10 cellular contexts compared by ENCODE assay signal in genomic region chr12:20798561-20798960, GRCh38. TPM values are rescaled to one million over a fixed set of nuclear protein-coding genes. Genes with fewer than 3 reads are reported as not detected.
A peak's percentile ranks its signal among the peaks of the same experiment; 100 is the strongest.
DNase-seq lines count a peak whose midpoint lies in the region; ATAC-seq, FAIRE-seq and TF ChIP-seq lines count a peak whose summit lies in the region.
"Had no signal": no experiment of that assay in that cellular context is flagged by ENCODE, and none has a peak within 500 bp of the region (broad histone marks: within the 10 kb centered on the region; RNA-seq: fewer than 3 reads in every experiment).

No MANE protein-coding gene starts in this region.

- no TSS peak for BruUV-seq in GM12878 (replicated peaks; lab: Mats Ljungman, UMichigan)

- in situ Hi-C loops in GM12878 (cut with MboI) = no loop called here

- no peaks in the 10 kb centered on the region for H4K20me1 ChIP-seq in GM12878 (ENCODE audit: control insufficient read depth, insufficient read depth)

- no peaks in the 10 kb centered on the region for H3K4me1 Mint-ChIP-seq in activated CD8-positive, alpha-beta T cell treated with anti-CD3 and anti-CD28 coated beads, Interleukin-2, amount 10 ng/mL, durations not matched to agents 7 days and 5 days (ENCODE audit: low read depth)

- H3K27ac Mint-ChIP-seq in activated CD8-positive, alpha-beta T cell treated with anti-CD3 and anti-CD28 coated beads, Interleukin-2, amount 10 ng/mL, durations not matched to agents 7 days and 5 days = no peak overlapping the region
- H3K27ac Mint-ChIP-seq: T-helper 1 cell treated with Interleukin-12 subunit alpha and Interleukin-12 subunit beta and Interleukin-4 antibody, amounts not matched to agents 30 μg/mL and 1 μg/mL, for 36 hours had no signal

- RAD21 ChIA-PET in GM12878 (lab: Charles Lee; ENCODE audit: unreplicated experiment) = no interaction called here

- no peak overlapping the region for H3K4me3 ChIP-seq in AG09309 (ENCODE audit: control insufficient read depth, low read depth, low read length)
- H3K4me3 ChIP-seq in LNCaP clone FGC (ENCODE audit: low read depth, low read length) = no peak overlapping the region
- H3K4me3 ChIP-seq in GM12878 = no peak overlapping the region
- no peak overlapping the region for H3K4me3 ChIP-seq in kidney epithelial cell (ENCODE audit: low read depth, low read length)

- TF ChIP-seq EP300 in GM12878 (IDR thresholded peaks at IDR 0.05; ENCODE audit: borderline replicate concordance in 1 of 2, control insufficient read depth in 1 of 2, low read depth in 2 of 2, low read length in 2 of 2) = no peak

- TF ChIP-seq CTCF in AG09309 (IDR thresholded peaks at IDR 0.05; ENCODE audit: control insufficient read depth, insufficient read depth, low read depth, low read length, missing control alignments) (peak; percentile 4), LNCaP clone FGC (IDR thresholded peaks at IDR 0.05; ENCODE audit: control insufficient read depth, extremely low read depth, insufficient read depth) (peak; percentile 69), GM12878 (IDR thresholded peaks at IDR 0.05 in 2 of 3, conservative IDR thresholded peaks at IDR 0.05 in 1 of 3; ENCODE audit: control insufficient read depth in 2 of 3, extremely low read depth in 1 of 3, insufficient read depth in 1 of 3, low read depth in 3 of 3, low read length in 3 of 3) (peak in 1 of 3 experiments; percentile 40; a peak in 2 of 6 replicates), kidney epithelial cell (IDR thresholded peaks at IDR 0.05; ENCODE audit: insufficient read depth, low read length, poor library complexity, severe bottlenecking) (peak; percentile 43)

- CTCF ChIA-PET in GM12878 (lab: Yijun Ruan, JAX) = interaction anchor here (1.4 kb wide), 1 partner anchor 151 kb away, joined by 3 read pairs; no protein-coding TSS in a partner anchor
- CTCF ChIA-PET in activated CD8-positive, alpha-beta T cell treated with anti-CD3 and anti-CD28 coated beads, Interleukin-2, amount 10 ng/mL, durations not matched to agents 7 days and 5 days (lab: Charles Lee) = no interaction called here

- H3K27ac ChIP-seq in GM12878 (ENCODE audit: control insufficient read depth, insufficient read depth) = no peak overlapping the region

- no peak for FAIRE-seq in GM12878 (lab: Jason Lieb, UNC)
- FAIRE-seq: endometrium had no signal

- DNase-seq in AG09309 (ENCODE audit: low read depth) (no peak), LNCaP clone FGC (ENCODE audit: low read depth) (peak; percentile 42), GM12878 (ENCODE audit: low read depth, low spot score) (no peak), kidney epithelial cell (ENCODE audit: low read depth) (no peak), germinal center (ENCODE audit: low spot score) (no peak)
- no peak for DNase-seq in activated CD8-positive, alpha-beta T cell treated with anti-CD3 and anti-CD28 coated beads, Interleukin-2, amount 10 ng/mL, durations not matched to agents 7 days and 5 days
- DNase-seq in activated naive CD4-positive, alpha-beta T cell treated with Interleukin-2 at 50 U/mL for 16 hours = no peak

- H3K4me2 ChIP-seq in GM12878 (ENCODE audit: control insufficient read depth, insufficient read depth) = no peak overlapping the region

- SMC1A ChIA-PET in GM12878 (lab: Charles Lee; ENCODE audit: uncharacterized antibody, unreplicated experiment) = interaction anchor here (1.4 kb wide), 1 partner anchor 45 kb away, joined by 3 read pairs; no protein-coding TSS in a partner anchor

- no peak for TF ChIP-seq POLR2A in GM12878 (IDR thresholded peaks at IDR 0.05; ENCODE audit: low read depth, low read length)

- peak; percentile 63; the same call in 2 of the 3 replicates for ATAC-seq in GM12878
- ATAC-seq in activated CD8-positive, alpha-beta T cell treated with anti-CD3 and anti-CD28 coated beads, Interleukin-2, amount 10 ng/mL, durations not matched to agents 7 days and 5 days = no peak
- no peak for ATAC-seq in HG03342 (IDR thresholded peaks at IDR 0.05; ENCODE audit: unreplicated experiment)

- no peaks in the 10 kb centered on the region for H3K79me2 ChIP-seq in GM12878 (ENCODE audit: control insufficient read depth, insufficient read depth, low read length)

- intact Hi-C loops in GM12878 (cut with micrococcal nuclease; ENCODE audit: unreplicated experiment) = loop anchor here (5.0 kb wide), 2 partner anchors 151 to 336 kb away; no protein-coding TSS in a partner anchor

- H3K4me1 ChIP-seq in GM12878 (ENCODE audit: control insufficient read depth, insufficient read depth, low read length) = no peaks in the 10 kb centered on the region

- no peak overlapping the region for H3K4me3 Mint-ChIP-seq in activated CD8-positive, alpha-beta T cell treated with anti-CD3 and anti-CD28 coated beads, Interleukin-2, amount 10 ng/mL, durations not matched to agents 7 days and 5 days
- H3K4me3 Mint-ChIP-seq: T-helper 1 cell treated with Interleukin-12 subunit alpha and Interleukin-12 subunit beta and Interleukin-4 antibody, amounts not matched to agents 30 μg/mL and 1 μg/mL, for 36 hours had no signal

- TF ChIP-seq RAD21 in GM12878 (IDR thresholded peaks at IDR 0.05; ENCODE audit: insufficient read depth, low read depth, low read length) = peak; percentile 47; the same call in 1 of the 2 replicates

- no peaks in the 10 kb centered on the region for H3K27me3 Mint-ChIP-seq in activated CD8-positive, alpha-beta T cell treated with anti-CD3 and anti-CD28 coated beads, Interleukin-2, amount 10 ng/mL, durations not matched to agents 7 days and 5 days (ENCODE audit: low read depth)

- POLR2A ChIA-PET in GM12878 (lab: Charles Lee) = no interaction called here
- POLR2A ChIA-PET in activated CD8-positive, alpha-beta T cell treated with anti-CD3 and anti-CD28 coated beads, Interleukin-2, amount 10 ng/mL, durations not matched to agents 7 days and 5 days (lab: Charles Lee) = no interaction called here

- H3K36me3 ChIP-seq in GM12878 (ENCODE audit: control insufficient read depth in 2 of 2, insufficient read depth in 2 of 2, low read length in 1 of 2) (no peaks in the 10 kb centered on the region), kidney epithelial cell (ENCODE audit: control insufficient read depth, insufficient read depth, low read length) (no peaks in the 10 kb centered on the region)

- WGBS in GM12878 (ENCODE audit: insufficient coverage, insufficient replicate concordance, low lambda C conversion rate, missing lambda C conversion rate) = 0% methylated on average over 1 of the region's 1 CpG

- H2AFZ ChIP-seq in GM12878 (ENCODE audit: control insufficient read depth, low read depth, low read length) = no peak overlapping the region

- no peak overlapping the region for H3K9ac ChIP-seq in GM12878 (ENCODE audit: control insufficient read depth, insufficient read depth, low read length)

- H3K9me3 ChIP-seq in GM12878 (replicated peaks; ENCODE audit: control insufficient read depth, insufficient read depth, low read length) = no peaks in the 10 kb centered on the region

- H3K9me3 Mint-ChIP-seq in activated CD8-positive, alpha-beta T cell treated with anti-CD3 and anti-CD28 coated beads, Interleukin-2, amount 10 ng/mL, durations not matched to agents 7 days and 5 days (ENCODE audit: insufficient read depth) = no peaks in the 10 kb centered on the region
- H3K9me3 Mint-ChIP-seq: T-helper 1 cell treated with Interleukin-12 subunit alpha and Interleukin-12 subunit beta and Interleukin-4 antibody, amounts not matched to agents 30 μg/mL and 1 μg/mL, for 36 hours had no signal

- no peaks in the 10 kb centered on the region for H3K36me3 Mint-ChIP-seq in activated CD8-positive, alpha-beta T cell treated with anti-CD3 and anti-CD28 coated beads, Interleukin-2, amount 10 ng/mL, durations not matched to agents 7 days and 5 days (ENCODE audit: low read depth)

- H3K27me3 ChIP-seq in GM12878 (replicated peaks in 1 of 2; ENCODE audit: control insufficient read depth in 2 of 2, insufficient read depth in 2 of 2, low read length in 1 of 2) (no peaks in the 10 kb centered on the region), kidney epithelial cell (ENCODE audit: control insufficient read depth, insufficient read depth, low read length) (no peaks in the 10 kb centered on the region)

TF ChIP-seq in GM12878, 131 proteins besides CTCF, POLR2A, EP300 and RAD21 (continues in another document):
- TF ChIP-seq PML (IDR thresholded peaks at IDR 0.05; ENCODE audit: low read length) (no peak), NFXL1 (IDR thresholded peaks at IDR 0.05; ENCODE audit: borderline replicate concordance) (no peak), KDM1A (IDR thresholded peaks at IDR 0.05; ENCODE audit: borderline replicate concordance) (no peak), CEBPB (IDR thresholded peaks at IDR 0.05; ENCODE audit: borderline replicate concordance in 1 of 2, low read depth in 2 of 2, low read length in 2 of 2) (no peak), SUZ12 (IDR thresholded peaks at IDR 0.05; ENCODE audit: unreplicated experiment) (no peak), ZSCAN29 (IDR thresholded peaks at IDR 0.05) (no peak)

RNA-seq across cellular contexts. Expression of gene SLCO1B3, which starts 11.9 kb away (rescaled TPM):
- total RNA-seq in GM12878 (2013; cell fraction: nucleolus; rRNA removed) = 0.94 and 0.98 TPM in 2 replicates
- total RNA-seq in GM12878 (2014; rRNA removed) = 0.05 TPM in 1 of 2 replicates, not detected in the other
- not detected in 2 replicates for total RNA-seq in GM12878 (2014; rRNA removed; fragmentation: Illumina TruSeq; extraction: Trizol)
- not detected in 2 replicates for total RNA-seq in GM12878 (2021)
- not detected for polyA plus RNA-seq in GM12878 (2011; ENCODE audit: low read depth)
- polyA plus RNA-seq in GM12878 (2011; rRNA removed) = 1.2 and 2.1 TPM in 2 replicates
- polyA plus RNA-seq in GM12878 (2011; cell fraction: cytosol; rRNA removed) = 0.20 and 0.24 TPM in 2 replicates
- polyA plus RNA-seq in GM12878 (2011; cell fraction: nucleus; rRNA removed) = 0.63 and 0.97 TPM in 2 replicates
- polyA plus RNA-seq in GM12878 (2012) = not detected in 2 replicates
- not detected in 2 replicates for polyA plus RNA-seq in GM12878 (2014; fragmentation: Illumina TruSeq; extraction: Trizol)
- under 1 TPM in 1 of 2 experiments, not detected in 1; 0.04 TPM for polyA plus RNA-seq in GM12878 (2014; fragmentation: Nextera tagmentation; extraction: Ambion mirVana)
- polyA plus RNA-seq in GM12878 (2014; rRNA removed) = not detected in 2 replicates
- polyA plus RNA-seq in GM12878 (2016; fragmentation: Nextera tagmentation; extraction: Ambion mirVana) = not detected
- 0.52 and 1.0 TPM in 2 replicates for polyA minus RNA-seq in GM12878 (2011; rRNA and poly(A)+ RNA removed)
- 0.83 TPM in 1 of 2 replicates, not detected in the other for polyA minus RNA-seq in GM12878 (2011; cell fraction: cytosol; rRNA and poly(A)+ RNA removed)
- polyA minus RNA-seq in GM12878 (2011; cell fraction: nucleus; rRNA and poly(A)+ RNA removed) = 1.1 and 1.5 TPM in 2 replicates
- total RNA-seq in kidney epithelial cell = not detected in 2 replicates
- not detected for total RNA-seq in activated CD8-positive, alpha-beta T cell treated with anti-CD3 and anti-CD28 coated beads, Interleukin-2, amount 10 ng/mL, durations not matched to agents 7 days and 5 days
